ENCODE assay signal across 8 cellular contexts in the genomic region with DNA sequence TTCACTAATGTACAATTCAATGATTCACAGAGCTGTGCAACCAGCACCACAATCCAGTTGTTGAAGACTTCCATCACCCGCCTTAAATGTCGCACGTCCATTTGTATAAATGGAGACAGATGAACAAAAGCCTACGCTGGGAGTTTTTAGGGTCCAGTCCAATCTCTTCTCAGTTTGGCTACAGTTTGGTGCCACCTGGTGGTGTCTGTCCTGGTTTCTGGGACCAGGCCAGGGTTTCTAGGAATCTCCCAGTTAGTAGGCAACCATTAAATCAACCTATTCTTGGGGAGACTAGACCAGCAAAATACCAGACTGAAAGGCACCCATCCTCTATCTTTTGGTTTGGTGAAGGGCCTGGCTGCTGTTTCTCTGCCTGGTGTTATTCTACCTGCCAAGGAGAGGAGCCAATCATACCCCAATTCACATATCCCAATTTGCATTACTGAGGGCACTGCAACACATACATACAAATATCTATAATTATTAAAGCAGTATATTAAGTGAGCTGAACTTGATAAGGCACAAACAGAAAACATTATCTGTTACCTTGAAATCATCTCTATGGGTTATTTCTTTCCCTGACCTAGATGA. TPM values are rescaled to one million over a fixed set of nuclear protein-coding genes. Genes with fewer than 3 reads are reported as not detected.
DNase-seq lines count a peak whose midpoint lies in the region; ATAC-seq and TF ChIP-seq lines count a peak whose summit lies in the region.

No MANE protein-coding gene starts in this region.

- DNase-seq in A172 (ENCODE audit: low spot score) (peak; percentile 59), GM12865 (ENCODE audit: low read depth) (peak; percentile 26), NCI-H2081 treated with DMSO at 0.1 percent for 48 hours (lab: John Stamatoyannopoulos, UW) (peak; percentile 65), WTC11 (ENCODE audit: low spot score) (peak; percentile 62), foreskin keratinocyte (peak in 1 of 2 donors; percentile 35), prostate gland (ENCODE audit: low spot score) (peak; percentile 44)

- peaks cover 14% of the 10 kb centered on the region for H3K9me3 Mint-ChIP-seq in WTC11

- no peaks in the 10 kb centered on the region for H3K27me3 ChIP-seq in foreskin keratinocyte
- no peaks in the 10 kb centered on the region for H3K27me3 ChIP-seq in prostate gland (replicated peaks; ENCODE audit: insufficient read depth)

- ATAC-seq in WTC11 = peak; percentile 13
- peak; percentile 16 for ATAC-seq in foreskin keratinocyte
- ATAC-seq in GM19467 (IDR thresholded peaks at IDR 0.05; ENCODE audit: unreplicated experiment) = no peak
- no peak for ATAC-seq in GM19455 (IDR thresholded peaks at IDR 0.05; ENCODE audit: unreplicated experiment)

- TF ChIP-seq CTCF in GM12865 (IDR thresholded peaks at IDR 0.05; ENCODE audit: insufficient read depth, low read depth, low read length, missing control alignments) (peak; percentile 38), WTC11 (IDR thresholded peaks at IDR 0.05) (peak; percentile 39; the same call in 1 of the 2 replicates), foreskin keratinocyte (conservative IDR thresholded peaks at IDR 0.05) (peak; percentile 78), prostate gland (IDR thresholded peaks at IDR 0.05) (peak; percentile 31 to 60 (median 42))

- H3K27ac ChIP-seq in foreskin keratinocyte (no peak overlapping the region), prostate gland (no peak overlapping the region)

- intact Hi-C loops in prostate gland (cut with DNase I) = no loop called here

- no peak overlapping the region for H3K4me3 Mint-ChIP-seq in WTC11

- H3K9me3 ChIP-seq in prostate gland = no peaks in the 10 kb centered on the region

- 27% methylated on average over 4 of the region's 4 CpGs for WGBS in prostate gland

- H3K36me3 Mint-ChIP-seq in WTC11 = no peaks in the 10 kb centered on the region

- H3K4me3 ChIP-seq in GM12865 (ENCODE audit: low read depth, low read length) = no peak overlapping the region
- no peak overlapping the region for H3K4me3 ChIP-seq in prostate gland

- TF ChIP-seq POLR2A in prostate gland (IDR thresholded peaks at IDR 0.05) = no peak

- peaks cover 4% of the 10 kb centered on the region; the same call in 1 of the 2 replicates for H3K27me3 Mint-ChIP-seq in WTC11 (ENCODE audit: low read depth)

- CTCF ChIA-PET in WTC11 (lab: Charles Lee) = interaction anchor here (0.8 to 3.6 kb wide), 3 partner anchors 11 to 630 kb away, joined by 3 to 21 read pairs (median 5); no protein-coding TSS in a partner anchor

- H3K4me1 Mint-ChIP-seq in WTC11 = peaks cover 13% of the 10 kb centered on the region

- H3K27ac Mint-ChIP-seq in WTC11 = no peak overlapping the region

- POLR2A ChIA-PET in WTC11 (lab: Charles Lee) = no interaction called here

- H3K4me1 ChIP-seq in foreskin keratinocyte (no peaks in the 10 kb centered on the region), prostate gland (replicated peaks) (peaks cover 3% of the 10 kb centered on the region)

- no peaks in the 10 kb centered on the region for H3K36me3 ChIP-seq in prostate gland

TF ChIP-seq in WTC11, 78 proteins besides CTCF, POLR2A, EP300 and RAD21:
- TF ChIP-seq SP1 (CRISPR knock-in tag; conservative IDR thresholded peaks at IDR 0.05) (no peak), EMX1 (CRISPR knock-in tag; IDR thresholded peaks at IDR 0.05) (no peak)
TF ChIP-seq in WTC11: peak in this region for 0.

RNA-seq across cellular contexts. Expression of a gene that starts 3.2 kb away (rescaled TPM):
- total RNA-seq in A172 (2014; rRNA removed; shearing (Covaris generic)) = 112 and 120 TPM in 2 replicates
- 103 to 115 TPM (median 104 TPM) in 3 replicates for total RNA-seq in WTC11 (2021)
- 124 and 127 TPM in 2 replicates for total RNA-seq in foreskin keratinocyte
- 80.3 and 92.1 TPM in 2 replicates for polyA plus RNA-seq in foreskin keratinocyte
- 10 to 100 TPM; 39.0 to 50.7 TPM for total RNA-seq in prostate gland

RNA-seq across cellular contexts. Expression of a gene that starts 27.3 kb away (rescaled TPM):
- total RNA-seq in A172 (2014; rRNA removed; shearing (Covaris generic)) = 39.0 and 40.2 TPM in 2 replicates
- 32.3 to 42.6 TPM (median 41.4 TPM) in 3 replicates for total RNA-seq in WTC11 (2021)
- 37.0 and 41.6 TPM in 2 replicates for total RNA-seq in foreskin keratinocyte
- polyA plus RNA-seq in foreskin keratinocyte = 24.1 and 27.8 TPM in 2 replicates
- total RNA-seq in prostate gland = 10 to 100 TPM; 34.8 to 55.0 TPM

Comparison
In these comparisons a context has a peak if more than half of its experiments do, and no peak if none do; other contexts are left out.
1. ATAC-seq: peak in WTC11 (single experiment) and foreskin keratinocyte (single experiment); none in GM19467 (single experiment) and GM19455 (single experiment).
2. Peak in every context shown above with its lines, with median percentiles within 50 percentile points of each other: CTCF ChIP-seq.